Comparison of ENCODE assay signal across 1 cellular context in the genomic region with DNA sequence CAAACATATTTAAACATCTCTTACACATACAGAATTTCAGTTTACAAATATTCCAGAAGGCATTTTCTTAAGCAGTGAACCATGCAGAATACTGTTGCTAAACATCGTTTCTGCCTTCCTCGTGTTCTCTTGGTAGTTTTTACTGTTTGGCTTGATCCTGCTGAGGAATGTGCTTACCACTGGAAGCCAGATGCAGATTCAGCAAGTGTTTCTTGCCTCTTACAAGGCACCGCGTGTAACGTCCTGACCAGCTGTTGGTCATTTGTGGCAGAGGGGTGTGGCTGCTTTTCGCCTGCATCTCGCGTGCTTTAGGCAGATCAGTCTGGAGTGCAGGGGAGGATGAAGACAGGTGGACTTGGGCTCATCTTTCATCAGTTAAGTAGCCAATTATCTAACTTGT.
TF ChIP-seq lines count a peak whose summit lies in the region.

No MANE protein-coding gene starts in this region.

TF ChIP-seq in K562, 482 proteins besides CTCF, POLR2A, EP300 and RAD21:
- TF ChIP-seq CREB1 (IDR thresholded peaks at IDR 0.05) (no peak), CREB1 (CRISPR knock-in tag; IDR thresholded peaks at IDR 0.05) (no peak), EGR1 (conservative IDR thresholded peaks at IDR 0.05) (no peak), RCOR1 (IDR thresholded peaks at IDR 0.05; ENCODE audit: borderline replicate concordance in 1 of 2, low read depth in 2 of 2, low read length in 2 of 2) (no peak), PHF20 (IDR thresholded peaks at IDR 0.05; ENCODE audit: partially characterized antibody) (no peak), CBX1 (IDR thresholded peaks at IDR 0.05; ENCODE audit: low read depth) (no peak), MAFK (IDR thresholded peaks at IDR 0.05; ENCODE audit: low read length) (no peak), FOXA3 (CRISPR knock-in tag; conservative IDR thresholded peaks at IDR 0.05 in 1 of 2, IDR thresholded peaks at IDR 0.05 in 1 of 2) (no peak), SREBF1 (IDR thresholded peaks at IDR 0.05; ENCODE audit: borderline replicate concordance, low read depth, low read length) (no peak), POLR2AphosphoS5 (IDR thresholded peaks at IDR 0.05; ENCODE audit: control insufficient read depth, insufficient read depth, low read depth, low read length) (peak; percentile 3; the same call in 1 of the 2 replicates), FOXJ3 (CRISPR knock-in tag; IDR thresholded peaks at IDR 0.05) (no peak), SUPT5H (IDR thresholded peaks at IDR 0.05) (0 out of 2 replicates have a peak, but pooled peaks have one; percentile 39), ETV1 (tag; conservative IDR thresholded peaks at IDR 0.05; ENCODE audit: low read depth) (no peak), E2F3 (CRISPR knock-in tag; IDR thresholded peaks at IDR 0.05) (no peak), BRD9 (IDR thresholded peaks at IDR 0.05; ENCODE audit: low read depth, partially characterized antibody) (no peak), NFATC3 (IDR thresholded peaks at IDR 0.05) (no peak), ZNF408 (CRISPR knock-in tag; IDR thresholded peaks at IDR 0.05; ENCODE audit: low read depth) (no peak), RBM39 (optimal IDR thresholded peaks at IDR 0.05; ENCODE audit: low read depth, low read length) (no peak), MIER1 (IDR thresholded peaks at IDR 0.05; ENCODE audit: low read depth) (no peak), NEUROD1 (IDR thresholded peaks at IDR 0.05; ENCODE audit: borderline replicate concordance, low read depth, low read length, partially characterized antibody) (no peak), ZNF316 (IDR thresholded peaks at IDR 0.05) (no peak), NBN (IDR thresholded peaks at IDR 0.05; ENCODE audit: low read depth) (no peak)
- TF ChIP-seq, protein P1, sequence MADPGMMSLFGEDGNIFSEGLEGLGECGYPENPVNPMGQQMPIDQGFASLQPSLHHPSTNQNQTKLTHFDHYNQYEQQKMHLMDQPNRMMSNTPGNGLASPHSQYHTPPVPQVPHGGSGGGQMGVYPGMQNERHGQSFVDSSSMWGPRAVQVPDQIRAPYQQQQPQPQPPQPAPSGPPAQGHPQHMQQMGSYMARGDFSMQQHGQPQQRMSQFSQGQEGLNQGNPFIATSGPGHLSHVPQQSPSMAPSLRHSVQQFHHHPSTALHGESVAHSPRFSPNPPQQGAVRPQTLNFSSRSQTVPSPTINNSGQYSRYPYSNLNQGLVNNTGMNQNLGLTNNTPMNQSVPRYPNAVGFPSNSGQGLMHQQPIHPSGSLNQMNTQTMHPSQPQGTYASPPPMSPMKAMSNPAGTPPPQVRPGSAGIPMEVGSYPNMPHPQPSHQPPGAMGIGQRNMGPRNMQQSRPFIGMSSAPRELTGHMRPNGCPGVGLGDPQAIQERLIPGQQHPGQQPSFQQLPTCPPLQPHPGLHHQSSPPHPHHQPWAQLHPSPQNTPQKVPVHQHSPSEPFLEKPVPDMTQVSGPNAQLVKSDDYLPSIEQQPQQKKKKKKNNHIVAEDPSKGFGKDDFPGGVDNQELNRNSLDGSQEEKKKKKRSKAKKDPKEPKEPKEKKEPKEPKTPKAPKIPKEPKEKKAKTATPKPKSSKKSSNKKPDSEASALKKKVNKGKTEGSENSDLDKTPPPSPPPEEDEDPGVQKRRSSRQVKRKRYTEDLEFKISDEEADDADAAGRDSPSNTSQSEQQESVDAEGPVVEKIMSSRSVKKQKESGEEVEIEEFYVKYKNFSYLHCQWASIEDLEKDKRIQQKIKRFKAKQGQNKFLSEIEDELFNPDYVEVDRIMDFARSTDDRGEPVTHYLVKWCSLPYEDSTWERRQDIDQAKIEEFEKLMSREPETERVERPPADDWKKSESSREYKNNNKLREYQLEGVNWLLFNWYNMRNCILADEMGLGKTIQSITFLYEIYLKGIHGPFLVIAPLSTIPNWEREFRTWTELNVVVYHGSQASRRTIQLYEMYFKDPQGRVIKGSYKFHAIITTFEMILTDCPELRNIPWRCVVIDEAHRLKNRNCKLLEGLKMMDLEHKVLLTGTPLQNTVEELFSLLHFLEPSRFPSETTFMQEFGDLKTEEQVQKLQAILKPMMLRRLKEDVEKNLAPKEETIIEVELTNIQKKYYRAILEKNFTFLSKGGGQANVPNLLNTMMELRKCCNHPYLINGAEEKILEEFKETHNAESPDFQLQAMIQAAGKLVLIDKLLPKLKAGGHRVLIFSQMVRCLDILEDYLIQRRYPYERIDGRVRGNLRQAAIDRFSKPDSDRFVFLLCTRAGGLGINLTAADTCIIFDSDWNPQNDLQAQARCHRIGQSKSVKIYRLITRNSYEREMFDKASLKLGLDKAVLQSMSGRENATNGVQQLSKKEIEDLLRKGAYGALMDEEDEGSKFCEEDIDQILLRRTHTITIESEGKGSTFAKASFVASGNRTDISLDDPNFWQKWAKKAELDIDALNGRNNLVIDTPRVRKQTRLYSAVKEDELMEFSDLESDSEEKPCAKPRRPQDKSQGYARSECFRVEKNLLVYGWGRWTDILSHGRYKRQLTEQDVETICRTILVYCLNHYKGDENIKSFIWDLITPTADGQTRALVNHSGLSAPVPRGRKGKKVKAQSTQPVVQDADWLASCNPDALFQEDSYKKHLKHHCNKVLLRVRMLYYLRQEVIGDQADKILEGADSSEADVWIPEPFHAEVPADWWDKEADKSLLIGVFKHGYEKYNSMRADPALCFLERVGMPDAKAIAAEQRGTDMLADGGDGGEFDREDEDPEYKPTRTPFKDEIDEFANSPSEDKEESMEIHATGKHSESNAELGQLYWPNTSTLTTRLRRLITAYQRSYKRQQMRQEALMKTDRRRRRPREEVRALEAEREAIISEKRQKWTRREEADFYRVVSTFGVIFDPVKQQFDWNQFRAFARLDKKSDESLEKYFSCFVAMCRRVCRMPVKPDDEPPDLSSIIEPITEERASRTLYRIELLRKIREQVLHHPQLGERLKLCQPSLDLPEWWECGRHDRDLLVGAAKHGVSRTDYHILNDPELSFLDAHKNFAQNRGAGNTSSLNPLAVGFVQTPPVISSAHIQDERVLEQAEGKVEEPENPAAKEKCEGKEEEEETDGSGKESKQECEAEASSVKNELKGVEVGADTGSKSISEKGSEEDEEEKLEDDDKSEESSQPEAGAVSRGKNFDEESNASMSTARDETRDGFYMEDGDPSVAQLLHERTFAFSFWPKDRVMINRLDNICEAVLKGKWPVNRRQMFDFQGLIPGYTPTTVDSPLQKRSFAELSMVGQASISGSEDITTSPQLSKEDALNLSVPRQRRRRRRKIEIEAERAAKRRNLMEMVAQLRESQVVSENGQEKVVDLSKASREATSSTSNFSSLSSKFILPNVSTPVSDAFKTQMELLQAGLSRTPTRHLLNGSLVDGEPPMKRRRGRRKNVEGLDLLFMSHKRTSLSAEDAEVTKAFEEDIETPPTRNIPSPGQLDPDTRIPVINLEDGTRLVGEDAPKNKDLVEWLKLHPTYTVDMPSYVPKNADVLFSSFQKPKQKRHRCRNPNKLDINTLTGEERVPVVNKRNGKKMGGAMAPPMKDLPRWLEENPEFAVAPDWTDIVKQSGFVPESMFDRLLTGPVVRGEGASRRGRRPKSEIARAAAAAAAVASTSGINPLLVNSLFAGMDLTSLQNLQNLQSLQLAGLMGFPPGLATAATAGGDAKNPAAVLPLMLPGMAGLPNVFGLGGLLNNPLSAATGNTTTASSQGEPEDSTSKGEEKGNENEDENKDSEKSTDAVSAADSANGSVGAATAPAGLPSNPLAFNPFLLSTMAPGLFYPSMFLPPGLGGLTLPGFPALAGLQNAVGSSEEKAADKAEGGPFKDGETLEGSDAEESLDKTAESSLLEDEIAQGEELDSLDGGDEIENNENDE (IDR thresholded peaks at IDR 0.05; ENCODE audit: low read depth, low read length): peak; percentile 34
- TF ChIP-seq, protein P2, sequence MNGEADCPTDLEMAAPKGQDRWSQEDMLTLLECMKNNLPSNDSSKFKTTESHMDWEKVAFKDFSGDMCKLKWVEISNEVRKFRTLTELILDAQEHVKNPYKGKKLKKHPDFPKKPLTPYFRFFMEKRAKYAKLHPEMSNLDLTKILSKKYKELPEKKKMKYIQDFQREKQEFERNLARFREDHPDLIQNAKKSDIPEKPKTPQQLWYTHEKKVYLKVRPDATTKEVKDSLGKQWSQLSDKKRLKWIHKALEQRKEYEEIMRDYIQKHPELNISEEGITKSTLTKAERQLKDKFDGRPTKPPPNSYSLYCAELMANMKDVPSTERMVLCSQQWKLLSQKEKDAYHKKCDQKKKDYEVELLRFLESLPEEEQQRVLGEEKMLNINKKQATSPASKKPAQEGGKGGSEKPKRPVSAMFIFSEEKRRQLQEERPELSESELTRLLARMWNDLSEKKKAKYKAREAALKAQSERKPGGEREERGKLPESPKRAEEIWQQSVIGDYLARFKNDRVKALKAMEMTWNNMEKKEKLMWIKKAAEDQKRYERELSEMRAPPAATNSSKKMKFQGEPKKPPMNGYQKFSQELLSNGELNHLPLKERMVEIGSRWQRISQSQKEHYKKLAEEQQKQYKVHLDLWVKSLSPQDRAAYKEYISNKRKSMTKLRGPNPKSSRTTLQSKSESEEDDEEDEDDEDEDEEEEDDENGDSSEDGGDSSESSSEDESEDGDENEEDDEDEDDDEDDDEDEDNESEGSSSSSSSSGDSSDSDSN (IDR thresholded peaks at IDR 0.05; ENCODE audit: borderline replicate concordance in 1 of 2, low read depth in 2 of 2, low read length in 2 of 2): no peak
- TF ChIP-seq, protein P3, sequence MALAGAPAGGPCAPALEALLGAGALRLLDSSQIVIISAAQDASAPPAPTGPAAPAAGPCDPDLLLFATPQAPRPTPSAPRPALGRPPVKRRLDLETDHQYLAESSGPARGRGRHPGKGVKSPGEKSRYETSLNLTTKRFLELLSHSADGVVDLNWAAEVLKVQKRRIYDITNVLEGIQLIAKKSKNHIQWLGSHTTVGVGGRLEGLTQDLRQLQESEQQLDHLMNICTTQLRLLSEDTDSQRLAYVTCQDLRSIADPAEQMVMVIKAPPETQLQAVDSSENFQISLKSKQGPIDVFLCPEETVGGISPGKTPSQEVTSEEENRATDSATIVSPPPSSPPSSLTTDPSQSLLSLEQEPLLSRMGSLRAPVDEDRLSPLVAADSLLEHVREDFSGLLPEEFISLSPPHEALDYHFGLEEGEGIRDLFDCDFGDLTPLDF (CRISPR knock-in tag; IDR thresholded peaks at IDR 0.05): no peak
- TF ChIP-seq, protein P4, sequence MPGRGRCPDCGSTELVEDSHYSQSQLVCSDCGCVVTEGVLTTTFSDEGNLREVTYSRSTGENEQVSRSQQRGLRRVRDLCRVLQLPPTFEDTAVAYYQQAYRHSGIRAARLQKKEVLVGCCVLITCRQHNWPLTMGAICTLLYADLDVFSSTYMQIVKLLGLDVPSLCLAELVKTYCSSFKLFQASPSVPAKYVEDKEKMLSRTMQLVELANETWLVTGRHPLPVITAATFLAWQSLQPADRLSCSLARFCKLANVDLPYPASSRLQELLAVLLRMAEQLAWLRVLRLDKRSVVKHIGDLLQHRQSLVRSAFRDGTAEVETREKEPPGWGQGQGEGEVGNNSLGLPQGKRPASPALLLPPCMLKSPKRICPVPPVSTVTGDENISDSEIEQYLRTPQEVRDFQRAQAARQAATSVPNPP (IDR thresholded peaks at IDR 0.05; ENCODE audit: borderline replicate concordance, insufficient read depth, insufficient read length): no peak
TF ChIP-seq in K562: peak in this region for 3.
